Comparison of ENCODE assay signal across 9 cellular contexts in genomic region chr2:45242161-45242741, GRCh38.
DNase-seq lines count a peak whose midpoint lies in the region; ATAC-seq, FAIRE-seq and TF ChIP-seq lines count a peak whose summit lies in the region.
"Had no signal": no experiment of that assay in that cellular context is flagged by ENCODE, and none has a peak within 500 bp of the region (broad histone marks: within the 10 kb centered on the region; RNA-seq: fewer than 3 reads in every experiment).

No MANE protein-coding gene starts in this region.

- peak; percentile 21 for FAIRE-seq in endothelial cell of umbilical vein (lab: Jason Lieb, UNC)

- ATAC-seq in GM18868 (IDR thresholded peaks at IDR 0.05; ENCODE audit: unreplicated experiment), result no peak

- POLR2A ChIA-PET in endothelial cell of umbilical vein (lab: Charles Lee), result no interaction called here
- POLR2A ChIA-PET in CD4-positive, alpha-beta memory T cell (lab: Charles Lee; ENCODE audit: partially characterized antibody), result no interaction called here

- H3K4me1 ChIP-seq in endothelial cell of umbilical vein (ENCODE audit: control insufficient read depth, extremely low read depth, insufficient read depth, low read length), result peaks cover 34% of the 10 kb centered on the region
- H3K4me1 ChIP-seq in CD4-positive, alpha-beta memory T cell (ENCODE audit: insufficient read depth, low read length), result no peaks in the 10 kb centered on the region
- no peaks in the 10 kb centered on the region for H3K4me1 ChIP-seq in HAP-1

- no peak overlapping the region for H3K4me3 Mint-ChIP-seq in nephron progenitor cell
- no peak overlapping the region for H3K4me3 Mint-ChIP-seq in CD4-positive, alpha-beta memory T cell
- H3K4me3 Mint-ChIP-seq: activated CD4-positive, alpha-beta T cell treated with anti-CD3 and anti-CD28 coated beads, Interleukin-2, amount 10 ng/mL, durations not matched to agents 24 days and 14 days had no signal

- H3K4me2 ChIP-seq in endothelial cell of umbilical vein (ENCODE audit: insufficient read depth, low read length), result peak overlapping the region; percentile 63

- no peak overlapping the region for H3K9ac ChIP-seq in endothelial cell of umbilical vein (replicated peaks; ENCODE audit: extremely low read depth, insufficient read depth, low read length)

- H3K27me3 ChIP-seq in endothelial cell of umbilical vein (ENCODE audit: control insufficient read depth in 2 of 2, insufficient read depth in 2 of 2, low read length in 2 of 2) (no peaks in the 10 kb centered on the region), HAP-1 (ENCODE audit: low read depth) (no peaks in the 10 kb centered on the region)
- no peaks in the 10 kb centered on the region for H3K27me3 ChIP-seq in CD4-positive, alpha-beta memory T cell (ENCODE audit: insufficient read depth, low read length)

- peaks cover 4% of the 10 kb centered on the region for H3K27me3 Mint-ChIP-seq in nephron progenitor cell (ENCODE audit: low read depth, poor library complexity)
- H3K27me3 Mint-ChIP-seq in CD4-positive, alpha-beta memory T cell, result peaks cover 8 to 18% of the 10 kb centered on the region in 2 donors

- H3K9me3 ChIP-seq in endothelial cell of umbilical vein (replicated peaks; ENCODE audit: control insufficient read depth, insufficient read depth, low read length), result no peaks in the 10 kb centered on the region
- H3K9me3 ChIP-seq in CD4-positive, alpha-beta memory T cell (ENCODE audit: control insufficient read depth in 1 of 2, low read length in 2 of 2), result no peaks in the 10 kb centered on the region
- no peaks in the 10 kb centered on the region for H3K9me3 ChIP-seq in HAP-1

- H3K4me3 ChIP-seq in endothelial cell of umbilical vein (replicated peaks in 1 of 3; ENCODE audit: insufficient read depth in 1 of 3, low read depth in 1 of 3, low read length in 3 of 3), result no peak overlapping the region
- H3K4me3 ChIP-seq in CD4-positive, alpha-beta memory T cell (ENCODE audit: low read length in 2 of 2), result no peak overlapping the region
- no peak overlapping the region for H3K4me3 ChIP-seq in HAP-1

- in situ Hi-C loops in HAP-1 (cut with MboI; ENCODE audit: low sequenced_read_pairs), result no loop called here

- H2AFZ ChIP-seq in endothelial cell of umbilical vein (ENCODE audit: low read depth, low read length), result no peak overlapping the region

- H3K9me3 Mint-ChIP-seq in nephron progenitor cell, result no peaks in the 10 kb centered on the region
- H3K9me3 Mint-ChIP-seq in CD4-positive, alpha-beta memory T cell, result no peaks in the 10 kb centered on the region
- H3K9me3 Mint-ChIP-seq: activated CD4-positive, alpha-beta T cell treated with anti-CD3 and anti-CD28 coated beads, Interleukin-2, amount 10 ng/mL, durations not matched to agents 24 days and 14 days had no signal

- no peaks in the 10 kb centered on the region for H4K20me1 ChIP-seq in endothelial cell of umbilical vein (replicated peaks; ENCODE audit: control insufficient read depth, extremely low read depth, insufficient read depth, low read length)

- CTCF ChIA-PET in endothelial cell of umbilical vein (lab: Charles Lee), result interaction anchor here (1.5 to 2.4 kb wide), 4 partner anchors 13 to 112 kb away, joined by 4 to 11 read pairs (median 6); no protein-coding TSS in a partner anchor
- CTCF ChIA-PET in CD4-positive, alpha-beta memory T cell (lab: Charles Lee; ENCODE audit: partially characterized antibody), result no interaction called here

- DNase-seq in EH (ENCODE audit: low read depth) (peak; percentile 55), NCI-H510A (lab: John Stamatoyannopoulos, UW) (peak; percentile 86), endothelial cell of umbilical vein (ENCODE audit: low read depth, low spot score) (peak; percentile 57), nephron progenitor cell (no peak), RPMI8226 (no peak), HAP-1 (ENCODE audit: low spot score in 2 of 2) (no peak)
- DNase-seq in CD4-positive, alpha-beta memory T cell, result no peak
- DNase-seq: activated CD4-positive, alpha-beta T cell treated with anti-CD3 and anti-CD28 coated beads, Interleukin-2, amount 10 ng/mL, durations not matched to agents 24 days and 14 days had no signal

- intact Hi-C loops in endothelial cell of umbilical vein (cut with micrococcal nuclease), result no loop called here
- intact Hi-C loops in CD4-positive, alpha-beta memory T cell (cut with micrococcal nuclease), result no loop called here

- TF ChIP-seq CTCF in endothelial cell of umbilical vein (IDR thresholded peaks at IDR 0.05; ENCODE audit: extremely low read depth in 1 of 2, insufficient read depth in 1 of 2, low read depth in 1 of 2, low read length in 2 of 2) (no peak), nephron progenitor cell (IDR thresholded peaks at IDR 0.05) (no peak)

- H3K27ac ChIP-seq in endothelial cell of umbilical vein (ENCODE audit: insufficient read depth, low read depth, low read length), result no peak overlapping the region
- no peak overlapping the region for H3K27ac ChIP-seq in CD4-positive, alpha-beta memory T cell (ENCODE audit: low read depth, low read length)

- no peaks in the 10 kb centered on the region for H3K36me3 Mint-ChIP-seq in nephron progenitor cell (ENCODE audit: low read depth)
- H3K36me3 Mint-ChIP-seq in CD4-positive, alpha-beta memory T cell, result no peaks in the 10 kb centered on the region

- H3K36me3 ChIP-seq in endothelial cell of umbilical vein (ENCODE audit: control insufficient read depth in 2 of 2, extremely low read depth in 1 of 2, insufficient read depth in 2 of 2, low read length in 2 of 2) (no peaks in the 10 kb centered on the region), HAP-1 (replicated peaks) (no peaks in the 10 kb centered on the region)
- H3K36me3 ChIP-seq in CD4-positive, alpha-beta memory T cell (ENCODE audit: insufficient read depth, low read length), result no peaks in the 10 kb centered on the region

- no peaks in the 10 kb centered on the region for H3K9me1 ChIP-seq in endothelial cell of umbilical vein (replicated peaks; ENCODE audit: control insufficient read depth, extremely low read depth, insufficient read depth, low read length)

- dilution Hi-C loops in endothelial cell of umbilical vein (cut with MboI; ENCODE audit: extremely low pct_ligation_motif_present, low sequenced_read_pairs), result no loop called here

- H3K4me1 Mint-ChIP-seq in nephron progenitor cell, result peaks cover 32% of the 10 kb centered on the region
- no peaks in the 10 kb centered on the region for H3K4me1 Mint-ChIP-seq in CD4-positive, alpha-beta memory T cell

- H3K79me2 ChIP-seq in endothelial cell of umbilical vein (ENCODE audit: control insufficient read depth, insufficient read depth, low read length), result no peaks in the 10 kb centered on the region

- no peak for TF ChIP-seq POLR2A in endothelial cell of umbilical vein (IDR thresholded peaks at IDR 0.05; ENCODE audit: low read depth, low read length)

- no TSS peak for BruUV-seq in endothelial cell of umbilical vein (replicated peaks; lab: Mats Ljungman, UMichigan)

- H3K27ac Mint-ChIP-seq in nephron progenitor cell, result peak overlapping the region; percentile 27
- no peak overlapping the region for H3K27ac Mint-ChIP-seq in CD4-positive, alpha-beta memory T cell
- H3K27ac Mint-ChIP-seq: activated CD4-positive, alpha-beta T cell treated with anti-CD3 and anti-CD28 coated beads, Interleukin-2, amount 10 ng/mL, durations not matched to agents 24 days and 14 days had no signal

TF ChIP-seq in endothelial cell of umbilical vein, 7 proteins besides CTCF, POLR2A, EP300 and RAD21:
- TF ChIP-seq JUN (IDR thresholded peaks at IDR 0.05; ENCODE audit: borderline replicate concordance, insufficient read depth, insufficient read length, low read depth), result no peak

Comparison
In these comparisons a context has a peak if more than half of its experiments do, and no peak if none do; other contexts are left out.
1. DNase-seq: peak in EH (single experiment), NCI-H510A (single experiment) and endothelial cell of umbilical vein (single experiment); none in nephron progenitor cell (single experiment), RPMI8226 (single experiment), CD4-positive, alpha-beta memory T cell (0 of 5) and HAP-1 (0 of 2).